In genomic region chr11:45904309-45904915, GRCh38 we compare ENCODE assay signal across 1 cellular context.
TF ChIP-seq lines count a peak whose summit lies in the region.

No MANE protein-coding gene starts in this region.

TF ChIP-seq in K562, 482 proteins besides CTCF, POLR2A, EP300 and RAD21 (continued from another document):
- no peak for TF ChIP-seq ZHX1 (conservative IDR thresholded peaks at IDR 0.05; ENCODE audit: low read length)
- TF ChIP-seq CREM (IDR thresholded peaks at IDR 0.05; ENCODE audit: low read depth) = peak; percentile 47
- TF ChIP-seq MTA2 (IDR thresholded peaks at IDR 0.05; ENCODE audit: low read depth) = peak; percentile 49; the same call in 1 of the 2 replicates
- TF ChIP-seq RBFOX2 (IDR thresholded peaks at IDR 0.05; ENCODE audit: low read depth, low read length) = no peak
- no peak for TF ChIP-seq U2AF2 (optimal IDR thresholded peaks at IDR 0.05; ENCODE audit: low read depth, low read length)
- TF ChIP-seq ZNF280B (CRISPR knock-in tag; IDR thresholded peaks at IDR 0.05) = no peak
- no peak for TF ChIP-seq FOXJ2 (tag; IDR thresholded peaks at IDR 0.05)
- 0 out of 4 replicates have a peak, but pooled peaks of 1 of the 2 experiments have one; percentile 43 for TF ChIP-seq HDAC1 (IDR thresholded peaks at IDR 0.05)
- peak; percentile 73; the same call in 1 of the 2 replicates for TF ChIP-seq CREB1 (IDR thresholded peaks at IDR 0.05)
- TF ChIP-seq CREB1 (CRISPR knock-in tag; IDR thresholded peaks at IDR 0.05) = peak; percentile 62; the same call in 1 of the 2 replicates
- no peak for TF ChIP-seq SMAD3 (CRISPR knock-in tag; conservative IDR thresholded peaks at IDR 0.05)
- no peak for TF ChIP-seq XRCC4 (IDR thresholded peaks at IDR 0.05; ENCODE audit: extremely low read depth, insufficient read depth, insufficient read length)
- no peak for TF ChIP-seq ZNF511 (CRISPR knock-in tag; IDR thresholded peaks at IDR 0.05)
- TF ChIP-seq NFE2L1 (tag; IDR thresholded peaks at IDR 0.05; ENCODE audit: borderline replicate concordance, low read depth) = no peak
- 0 out of 2 replicates have a peak, but pooled peaks have one; percentile 49 for TF ChIP-seq ESRRA (IDR thresholded peaks at IDR 0.05; ENCODE audit: borderline replicate concordance, low read depth)
- no peak for TF ChIP-seq NFIX (CRISPR knock-in tag; IDR thresholded peaks at IDR 0.05; ENCODE audit: low read depth)
- TF ChIP-seq MIER1 (IDR thresholded peaks at IDR 0.05; ENCODE audit: low read depth) = no peak
